In the genomic region with DNA sequence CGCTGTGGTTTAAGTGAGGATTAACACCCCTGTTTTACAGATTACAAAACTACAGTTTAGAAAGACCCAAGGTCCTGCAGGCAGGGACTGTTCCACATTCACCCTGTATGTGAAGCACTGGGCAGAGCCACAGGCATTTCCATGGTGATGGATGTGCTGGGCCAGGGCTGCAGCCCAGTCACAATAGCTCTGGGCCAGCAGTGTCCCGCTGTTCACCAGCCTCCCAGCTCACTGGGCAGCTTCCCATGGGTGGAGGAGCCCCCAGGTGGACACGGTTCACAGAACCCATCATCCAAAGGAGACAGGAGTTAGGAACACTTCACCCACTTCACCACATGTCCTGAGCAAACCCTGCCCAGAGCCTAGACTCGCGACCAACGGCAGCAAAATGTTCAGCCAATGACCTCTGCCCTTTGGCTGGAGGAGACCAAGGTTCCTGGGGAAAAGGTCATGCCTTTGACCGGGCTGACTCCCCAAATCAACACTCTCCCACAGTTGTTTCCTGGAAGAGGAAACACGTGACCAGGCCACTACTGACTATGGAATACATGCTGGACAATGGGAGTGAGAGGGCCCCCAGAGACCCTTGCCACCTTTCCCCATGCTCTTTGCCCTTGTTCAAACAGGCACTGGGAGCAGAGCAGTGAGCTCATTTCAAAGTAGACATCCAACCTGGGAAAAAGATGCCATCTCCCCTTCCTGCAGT, we compare ENCODE assay signal across 21 cellular contexts. TPM values are rescaled to one million over a fixed set of nuclear protein-coding genes. Genes with fewer than 3 reads are reported as not detected.
A peak's percentile ranks its signal among the peaks of the same experiment; 100 is the strongest.
DNase-seq lines count a peak whose midpoint lies in the region; ATAC-seq and TF ChIP-seq lines count a peak whose summit lies in the region.
"Had no signal": no experiment of that assay in that cellular context is flagged by ENCODE, and none has a peak within 500 bp of the region (broad histone marks: within the 10 kb centered on the region; RNA-seq: fewer than 3 reads in every experiment).

No MANE protein-coding gene starts in this region.

- DNase-seq in Ammon's horn (ENCODE audit: low spot score) = peak; percentile 47
- DNase-seq in right atrium auricular region (ENCODE audit: low spot score) = no peak
- DNase-seq in neural crest cell (ENCODE audit: low read depth, low spot score) = peak; percentile 12
- DNase-seq in SIG-M5 treated with dmso at 0.1 percent for 504 hours (lab: John Stamatoyannopoulos, UW; ENCODE audit: unreplicated experiment) = no peak
- DNase-seq in NCI-H1694 treated with DMSO at 0.1 percent for 48 hours (lab: John Stamatoyannopoulos, UW) = no peak
- DNase-seq in PC-9 = no peak
- no peak for DNase-seq in CD8-positive, alpha-beta T cell
- DNase-seq: ACHN; activated CD4-positive, CD25-positive, alpha-beta regulatory T cell treated with anti-CD3 and anti-CD28 coated beads, Interleukin-2, amount 50 U/mL, for 72 hours; activated naive CD4-positive, alpha-beta T cell treated with Interleukin-2 at 50 U/mL for 16 hours; activated T-cell treated with anti-CD3 and anti-CD28 coated beads, Interleukin-2, amount 50 U/mL, for 48 hours; dorsolateral prefrontal cortex; NCI-H1436; NCI-H2171 treated with DMSO at 0.1 percent for 48 hours; NCI-H69; stimulated activated CD4-positive, alpha-beta T cell treated with anti-CD3 and anti-CD28 coated beads, Interleukin-15, amount 100 ng/mL, for 24 hours; stimulated activated CD8-positive, alpha-beta memory T cell treated with anti-CD3 and anti-CD28 coated beads, Interleukin-4, amount 100 ng/mL, for 48 hours had no signal

- POLR2A ChIA-PET in PC-9 (lab: Charles Lee; ENCODE audit: unreplicated experiment) = no interaction called here
- POLR2A ChIA-PET in CD8-positive, alpha-beta T cell (lab: Charles Lee) = no interaction called here

- no peaks in the 10 kb centered on the region for H3K27me3 ChIP-seq in right atrium auricular region
- H3K27me3 ChIP-seq in PC-9 (ENCODE audit: insufficient read depth, low read depth) = no peaks in the 10 kb centered on the region
- no peaks in the 10 kb centered on the region for H3K27me3 ChIP-seq in CD8-positive, alpha-beta T cell (ENCODE audit: insufficient read depth, low read length)
- H3K27me3 ChIP-seq: BLaER1 treated with 17β-estradiol and CSF1 and Interleukin-3, amounts not matched to agents 10 nM and 100 nM; dorsolateral prefrontal cortex had no signal

- TF ChIP-seq CTCF in right atrium auricular region (IDR thresholded peaks at IDR 0.05) (peak in 1 of 2 donors; percentile 32), neural crest cell (conservative IDR thresholded peaks at IDR 0.05) (no peak), PC-9 (conservative IDR thresholded peaks at IDR 0.05) (no peak)
- no peak for TF ChIP-seq CTCF in CD8-positive, alpha-beta T cell (IDR thresholded peaks at IDR 0.05)

- peaks cover 3% of the 10 kb centered on the region; the same call in 1 of the 2 replicates for H3F3A ChIP-seq in PC-9 (ENCODE audit: insufficient read depth, low read depth)

- no peaks in the 10 kb centered on the region for H3K36me3 ChIP-seq in right atrium auricular region
- H3K36me3 ChIP-seq in PC-9 (ENCODE audit: low read depth) = no peaks in the 10 kb centered on the region
- no peaks in the 10 kb centered on the region for H3K36me3 ChIP-seq in CD8-positive, alpha-beta T cell (ENCODE audit: insufficient read depth, low read length)
- H3K36me3 ChIP-seq: BLaER1 treated with 17β-estradiol and CSF1 and Interleukin-3, amounts not matched to agents 10 nM and 100 nM had no signal

- H3K4me1 ChIP-seq in right atrium auricular region (peaks cover 0 to 22% of the 10 kb centered on the region in 2 donors), PC-9 (replicated peaks; ENCODE audit: insufficient read depth) (no peaks in the 10 kb centered on the region; the same call in 1 of the 2 replicates)
- H3K4me1 ChIP-seq in CD8-positive, alpha-beta T cell (ENCODE audit: insufficient read depth, low read length) = peaks cover 6% of the 10 kb centered on the region

- H3K9me2 ChIP-seq in PC-9 (ENCODE audit: insufficient read depth) = no peaks in the 10 kb centered on the region

- ATAC-seq in SK-N-SH treated with all-trans-retinoic acid at 6 μM for 48 hours = peak; percentile 31; the same call in 2 of the 3 replicates
- ATAC-seq in CD8-positive, alpha-beta T cell = no peak
- ATAC-seq: GM23338 had no signal

- intact Hi-C loops in PC-9 (cut with micrococcal nuclease; ENCODE audit: unreplicated experiment) = no loop called here
- intact Hi-C loops in CD8-positive, alpha-beta T cell (cut with DNase I, micrococcal nuclease) = no loop called here

- H3K4me3 ChIP-seq in right atrium auricular region = no peak overlapping the region
- no peak overlapping the region for H3K4me3 ChIP-seq in PC-9
- no peak overlapping the region for H3K4me3 ChIP-seq in CD8-positive, alpha-beta T cell (ENCODE audit: low read depth, low read length)
- H3K4me3 ChIP-seq: BLaER1 treated with 17β-estradiol and CSF1 and Interleukin-3, amounts not matched to agents 10 nM and 100 nM; dorsolateral prefrontal cortex; GM23338 had no signal

- no peaks in the 10 kb centered on the region for H3K79me2 ChIP-seq in PC-9 (ENCODE audit: low read depth)

- no peaks in the 10 kb centered on the region for H3K27me3 Mint-ChIP-seq in neural crest cell (ENCODE audit: low read depth)
- H3K27me3 Mint-ChIP-seq in CD8-positive, alpha-beta T cell (ENCODE audit: low read depth) = peaks cover 5% of the 10 kb centered on the region
- H3K27me3 Mint-ChIP-seq: type B pancreatic cell had no signal

- no peaks in the 10 kb centered on the region for H3K9me3 ChIP-seq in right atrium auricular region
- no peaks in the 10 kb centered on the region for H3K9me3 ChIP-seq in PC-9 (ENCODE audit: insufficient read depth, low read depth)
- H3K9me3 ChIP-seq in CD8-positive, alpha-beta T cell (ENCODE audit: low read length) = no peaks in the 10 kb centered on the region
- H3K9me3 ChIP-seq: BLaER1 treated with 17β-estradiol and CSF1 and Interleukin-3, amounts not matched to agents 10 nM and 100 nM had no signal

- no peak overlapping the region for H3K4me2 ChIP-seq in PC-9
- H3K4me2 ChIP-seq: BLaER1 treated with 17β-estradiol and CSF1 and Interleukin-3, amounts not matched to agents 10 nM and 100 nM; GM23338 had no signal

- no peaks in the 10 kb centered on the region for H3K36me3 Mint-ChIP-seq in neural crest cell (ENCODE audit: low read depth)
- no peaks in the 10 kb centered on the region for H3K36me3 Mint-ChIP-seq in CD8-positive, alpha-beta T cell
- H3K36me3 Mint-ChIP-seq: type B pancreatic cell had no signal

- peak overlapping the region; percentile 22 for H3K27ac Mint-ChIP-seq in neural crest cell (ENCODE audit: unreplicated experiment)
- no peak overlapping the region for H3K27ac Mint-ChIP-seq in CD8-positive, alpha-beta T cell
- H3K27ac Mint-ChIP-seq: GM23338, type B pancreatic cell had no signal

- peaks cover 27% of the 10 kb centered on the region for H3K4me1 Mint-ChIP-seq in neural crest cell
- H3K4me1 Mint-ChIP-seq in CD8-positive, alpha-beta T cell (ENCODE audit: low read depth) = peaks cover 7% of the 10 kb centered on the region

- BruUV-seq in PC-9 (replicated peaks; lab: Mats Ljungman, UMichigan) = no TSS peak

- CTCF ChIA-PET in PC-9 (lab: Charles Lee) = interaction anchor here (0.6 to 0.7 kb wide), 4 partner anchors 21 to 617 kb away, joined by 3 to 4 read pairs (median 3); no protein-coding TSS in a partner anchor
- CTCF ChIA-PET in CD8-positive, alpha-beta T cell (lab: Charles Lee) = interaction anchor here (3.1 kb wide), 1 partner anchor 10 kb away, joined by 12 read pairs; no protein-coding TSS in a partner anchor

- no peaks in the 10 kb centered on the region for H3K9me3 Mint-ChIP-seq in neural crest cell
- no peaks in the 10 kb centered on the region for H3K9me3 Mint-ChIP-seq in CD8-positive, alpha-beta T cell
- H3K9me3 Mint-ChIP-seq: GM23338, type B pancreatic cell had no signal

- no peaks in the 10 kb centered on the region for H4K20me1 ChIP-seq in PC-9 (ENCODE audit: insufficient read depth)

- H3K4me3 Mint-ChIP-seq in neural crest cell = no peak overlapping the region
- no peak overlapping the region for H3K4me3 Mint-ChIP-seq in CD8-positive, alpha-beta T cell
- H3K4me3 Mint-ChIP-seq: GM23338, type B pancreatic cell had no signal

- no peak overlapping the region for H2AFZ ChIP-seq in PC-9
- H2AFZ ChIP-seq: GM23338 had no signal

- peak overlapping the region; percentile 51 to 53 for H3K27ac ChIP-seq in right atrium auricular region
- H3K27ac ChIP-seq in PC-9 = no peak overlapping the region
- no peak overlapping the region for H3K27ac ChIP-seq in CD8-positive, alpha-beta T cell (ENCODE audit: low read depth, low read length)
- H3K27ac ChIP-seq: BLaER1 treated with 17β-estradiol and CSF1 and Interleukin-3, amounts not matched to agents 10 nM and 100 nM; dorsolateral prefrontal cortex had no signal

TF ChIP-seq in SK-N-SH treated with all-trans-retinoic acid at 6 μM for 48 hours, 23 proteins besides CTCF, POLR2A, EP300 and RAD21 (continues in another document):
- TF ChIP-seq CSDC2 (CRISPR knock-in tag; IDR thresholded peaks at IDR 0.05) = no peak
- no peak for TF ChIP-seq TOX (CRISPR knock-in tag; IDR thresholded peaks at IDR 0.05; ENCODE audit: borderline replicate concordance)
- TF ChIP-seq ZNF565 (CRISPR knock-in tag; conservative IDR thresholded peaks at IDR 0.05; ENCODE audit: low read depth) = no peak
- TF ChIP-seq OSR1 (CRISPR knock-in tag; IDR thresholded peaks at IDR 0.05) = no peak

RNA-seq across cellular contexts. Expression of gene SLC35F6, which starts 28.0 kb away (rescaled TPM):
- 10 to 100 TPM; 34.2 to 55.7 TPM for total RNA-seq in right atrium auricular region
- total RNA-seq in neural crest cell = 28.9 and 30.6 TPM in 2 replicates
- total RNA-seq in PC-9 (2021) = 28.0 and 39.1 TPM in 2 replicates
- 10 to 100 TPM; 30.4 to 30.7 TPM for total RNA-seq in CD8-positive, alpha-beta T cell

RNA-seq across cellular contexts. Expression of gene KCNK3, which starts 43.5 kb away (rescaled TPM):
- 10 to 100 TPM; 47.5 to 50.0 TPM for total RNA-seq in right atrium auricular region
- total RNA-seq in neural crest cell = 0.58 and 0.68 TPM in 2 replicates
- total RNA-seq in PC-9 (2021) = 0.08 TPM in 1 of 2 replicates, not detected in the other
- not detected for total RNA-seq in CD8-positive, alpha-beta T cell
- total RNA-seq: GM23338 had no signal

RNA-seq across cellular contexts. Expression of gene CENPA, which starts 49.8 kb away (rescaled TPM):
- under 1 TPM; 0.35 to 0.41 TPM for total RNA-seq in right atrium auricular region
- 34.5 and 35.1 TPM in 2 replicates for total RNA-seq in neural crest cell
- total RNA-seq in PC-9 (2021) = 43.6 and 48.8 TPM in 2 replicates
- total RNA-seq in CD8-positive, alpha-beta T cell = under 1 TPM; 0.39 to 0.62 TPM

Comparison
In these comparisons a context has a peak if more than half of its experiments do, and no peak if none do; other contexts are left out.
1. DNase-seq: peak in Ammon's horn (single experiment) and neural crest cell (single experiment); none in right atrium auricular region (single experiment), SIG-M5 treated with dmso at 0.1 percent for 504 hours (single experiment), NCI-H1694 treated with DMSO at 0.1 percent for 48 hours (single experiment), PC-9 (0 of 2) and CD8-positive, alpha-beta T cell (0 of 7).
2. H3K27ac ChIP-seq: peak in right atrium auricular region (2 of 2); none in PC-9 (single experiment) and CD8-positive, alpha-beta T cell (single experiment).
3. RNA of gene KCNK3, which starts 43.5 kb away (total RNA-seq): 47.5 to 50.0 TPM in right atrium auricular region; 0.58 to 0.68 TPM in neural crest cell, 0.08 TPM in PC-9 and not detected in CD8-positive, alpha-beta T cell; every median in the first group is over 10 times any median in the second.
4. RNA of gene CENPA, which starts 49.8 kb away (total RNA-seq): 43.6 to 48.8 TPM in PC-9 and 34.5 to 35.1 TPM in neural crest cell; 0.39 to 0.62 TPM in CD8-positive, alpha-beta T cell and 0.35 to 0.41 TPM in right atrium auricular region; every median in the first group is over 10 times any median in the second.